12 cellular contexts compared by ENCODE assay signal in genomic region chr16:84520778-84521770, GRCh38. TPM values are rescaled to one million over a fixed set of nuclear protein-coding genes. Genes with fewer than 3 reads are reported as not detected.
DNase-seq lines count a peak whose midpoint lies in the region; ATAC-seq lines count a peak whose summit lies in the region.
"Had no signal": no experiment of that assay in that cellular context is flagged by ENCODE, and none has a peak within 500 bp of the region (broad histone marks: within the 10 kb centered on the region; RNA-seq: fewer than 3 reads in every experiment).

No MANE protein-coding gene starts in this region.

- no peak for ATAC-seq in T-helper 17 cell
- ATAC-seq in GM18873 (IDR thresholded peaks at IDR 0.05; ENCODE audit: low FRiP score, unreplicated experiment), result no peak
- ATAC-seq: activated naive CD4-positive, alpha-beta T cell treated with anti-CD3 and anti-CD28 coated beads, Interleukin-2, amount 50 U/mL, for 72 hours; GM12878 had no signal

- no peak overlapping the region for H3K14ac ChIP-seq in neuronal stem cell (ENCODE audit: low read length)

- no peak overlapping the region for H2AFZ ChIP-seq in neuronal stem cell (ENCODE audit: low read length)

- no CpG with 5 or more reads among the region's 19 CpGs for WGBS in neuronal stem cell (ENCODE audit: extremely low coverage in 2 of 2, insufficient read length in 2 of 2, insufficient replicate concordance in 1 of 2), 2 donors

- DNase-seq in MG63, result peak; percentile 29
- DNase-seq in NCI-H2107 (lab: John Stamatoyannopoulos, UW), result peak; percentile 97
- no peak for DNase-seq in T-helper 17 cell
- DNase-seq in neuronal stem cell (ENCODE audit: low spot score), result no peak
- DNase-seq in dedifferentiated amniotic fluid mesenchymal stem cell (ENCODE audit: extremely low spot score), result no peak
- DNase-seq in activated CD4-positive, alpha-beta memory T cell treated with anti-CD3 and anti-CD28 coated beads for 36 hours, result no peak
- DNase-seq: Caco-2, kidney glomerular epithelial cell, pancreas had no signal

- no peak overlapping the region for H3K4me2 ChIP-seq in neuronal stem cell (ENCODE audit: insufficient read depth, low read length, poor library complexity, severe bottlenecking)

- H3K23ac ChIP-seq in neuronal stem cell (ENCODE audit: low read depth, low read length, poor library complexity), result no peak overlapping the region

- H3K79me1 ChIP-seq in neuronal stem cell (ENCODE audit: low read depth, low read length), result no peaks in the 10 kb centered on the region

- H3K27ac Mint-ChIP-seq in T-helper 17 cell, result peak overlapping the region; percentile 81
- no peak overlapping the region for H3K27ac Mint-ChIP-seq in activated CD4-positive, alpha-beta memory T cell treated with anti-CD3 and anti-CD28 coated beads for 36 hours

- peak overlapping the region; percentile 70 for H2AK5ac ChIP-seq in neuronal stem cell (ENCODE audit: low read depth, low read length)

- H2BK15ac ChIP-seq in neuronal stem cell (ENCODE audit: low read length), result no peak overlapping the region

- no peaks in the 10 kb centered on the region for H3K9me3 ChIP-seq in MG63
- no peaks in the 10 kb centered on the region for H3K9me3 ChIP-seq in T-helper 17 cell (ENCODE audit: control insufficient read depth, low read length, poor library complexity, severe bottlenecking)
- H3K9me3 ChIP-seq in neuronal stem cell (replicated peaks in 1 of 2; ENCODE audit: control insufficient read depth in 2 of 2, insufficient read depth in 1 of 2, low read depth in 1 of 2, low read length in 2 of 2), result no peaks in the 10 kb centered on the region
- H3K9me3 ChIP-seq: Caco-2, pancreas had no signal

- H3K9ac ChIP-seq in neuronal stem cell (ENCODE audit: low read depth, low read length, poor library complexity), result no peak overlapping the region

- no peak overlapping the region for H3K27ac ChIP-seq in neuronal stem cell (replicated peaks; ENCODE audit: low read length)
- H3K27ac ChIP-seq: pancreas had no signal

- H3K9me3 Mint-ChIP-seq in activated CD4-positive, alpha-beta memory T cell treated with anti-CD3 and anti-CD28 coated beads for 36 hours, result no peaks in the 10 kb centered on the region
- H3K9me3 Mint-ChIP-seq: activated naive CD4-positive, alpha-beta T cell treated with anti-CD3 and anti-CD28 coated beads, Interleukin-2, amount 50 U/mL, for 72 hours had no signal

- H3K4me3 Mint-ChIP-seq in T-helper 17 cell, result no peak overlapping the region
- H3K4me3 Mint-ChIP-seq in activated CD4-positive, alpha-beta memory T cell treated with anti-CD3 and anti-CD28 coated beads for 36 hours, result no peak overlapping the region

- H3K4me3 ChIP-seq in MG63 (no peak overlapping the region), neuronal stem cell (ENCODE audit: low read length in 2 of 2) (no peak overlapping the region)
- H3K4me3 ChIP-seq: GM12878, pancreas had no signal

- H2BK12ac ChIP-seq in neuronal stem cell (ENCODE audit: low read length), result no peak overlapping the region

- POLR2A ChIA-PET in activated CD4-positive, alpha-beta memory T cell treated with anti-CD3 and anti-CD28 coated beads for 36 hours (lab: Charles Lee), result no interaction called here

- no peaks in the 10 kb centered on the region for H3K36me3 ChIP-seq in MG63
- H3K36me3 ChIP-seq in neuronal stem cell (replicated peaks in 1 of 2; ENCODE audit: control insufficient read depth in 2 of 2, insufficient read depth in 2 of 2, low read length in 2 of 2), result no peaks in the 10 kb centered on the region
- H3K36me3 ChIP-seq: pancreas had no signal

- H2BK120ac ChIP-seq in neuronal stem cell (ENCODE audit: low read depth, low read length), result peak overlapping the region; percentile 19

- peak overlapping the region; percentile 0 for H2BK5ac ChIP-seq in neuronal stem cell (ENCODE audit: low read length)

- intact Hi-C loops in activated CD4-positive, alpha-beta memory T cell treated with anti-CD3 and anti-CD28 coated beads for 36 hours (cut with micrococcal nuclease), result no loop called here

- H3K27me3 Mint-ChIP-seq in T-helper 17 cell, result no peaks in the 10 kb centered on the region
- H3K27me3 Mint-ChIP-seq in activated CD4-positive, alpha-beta memory T cell treated with anti-CD3 and anti-CD28 coated beads for 36 hours, result no peaks in the 10 kb centered on the region

- H4K8ac ChIP-seq in neuronal stem cell (ENCODE audit: low read depth, low read length), result no peak overlapping the region

- CTCF ChIA-PET in activated CD4-positive, alpha-beta memory T cell treated with anti-CD3 and anti-CD28 coated beads for 36 hours (lab: Charles Lee), result interaction anchor here (0.6 to 1.4 kb wide), 3 partner anchors 10 to 94 kb away, joined by 4 read pairs; no protein-coding TSS in a partner anchor

- no peak overlapping the region for H3K18ac ChIP-seq in neuronal stem cell (ENCODE audit: low read length)

- H4K91ac ChIP-seq in neuronal stem cell (ENCODE audit: low read depth, low read length, poor library complexity), result no peak overlapping the region

- H3K27me3 ChIP-seq in MG63, result no peaks in the 10 kb centered on the region
- H3K27me3 ChIP-seq in neuronal stem cell (ENCODE audit: control insufficient read depth in 3 of 3, insufficient read depth in 3 of 3, low read depth in 1 of 3, low read length in 3 of 3), result no peaks in the 10 kb centered on the region
- H3K27me3 ChIP-seq: pancreas had no signal

- peaks cover 2 to 14% of the 10 kb centered on the region in 2 donors for H3K4me1 ChIP-seq in neuronal stem cell (ENCODE audit: control insufficient read depth in 2 of 2, insufficient read depth in 1 of 2, low read depth in 1 of 2, low read length in 2 of 2)
- H3K4me1 ChIP-seq: pancreas had no signal

- H3K4ac ChIP-seq in neuronal stem cell (ENCODE audit: low read length), result no peak overlapping the region

- H3K4me1 Mint-ChIP-seq in T-helper 17 cell, result peaks cover 23% of the 10 kb centered on the region
- H3K4me1 Mint-ChIP-seq in activated CD4-positive, alpha-beta memory T cell treated with anti-CD3 and anti-CD28 coated beads for 36 hours (ENCODE audit: low read depth), result peaks cover 40% of the 10 kb centered on the region

- no peaks in the 10 kb centered on the region for H3K36me3 Mint-ChIP-seq in T-helper 17 cell (ENCODE audit: low read depth)
- no peaks in the 10 kb centered on the region for H3K36me3 Mint-ChIP-seq in activated CD4-positive, alpha-beta memory T cell treated with anti-CD3 and anti-CD28 coated beads for 36 hours

RNA-seq across cellular contexts. Expression of gene MEAK7, which starts 16.6 kb away (rescaled TPM):
- total RNA-seq in MG63 (2014; rRNA removed; shearing (Covaris generic); ENCODE audit: low replicate concordance), result 12.3 and 15.0 TPM in 2 replicates
- total RNA-seq in T-helper 17 cell, result 1 to 10 TPM; 5.7 to 8.9 TPM
- polyA plus RNA-seq in neuronal stem cell (2013, experiment 1 of 2), result 8.0 TPM
- polyA plus RNA-seq in neuronal stem cell (2013, experiment 2 of 2), result 8.4 TPM
- 10 to 100 TPM; 12.9 to 13.6 TPM for total RNA-seq in activated CD4-positive, alpha-beta memory T cell treated with anti-CD3 and anti-CD28 coated beads for 36 hours

Comparison
In these comparisons a context has a peak if more than half of its experiments do, and no peak if none do; other contexts are left out.
1. DNase-seq: peak in MG63 (single experiment) and NCI-H2107 (single experiment); none in T-helper 17 cell (0 of 3), neuronal stem cell (single experiment), dedifferentiated amniotic fluid mesenchymal stem cell (single experiment) and activated CD4-positive, alpha-beta memory T cell treated with anti-CD3 and anti-CD28 coated beads for 36 hours (single experiment).